13 cellular contexts compared by ENCODE assay signal in genomic region chr21:34973685-34974084, GRCh38.
DNase-seq lines count a peak whose midpoint lies in the region; ATAC-seq and TF ChIP-seq lines count a peak whose summit lies in the region.
"Had no signal": no experiment of that assay in that cellular context is flagged by ENCODE, and none has a peak within 500 bp of the region (broad histone marks: within the 10 kb centered on the region; RNA-seq: fewer than 3 reads in every experiment).

No MANE protein-coding gene starts in this region.

- POLR2A ChIA-PET in activated CD8-positive, alpha-beta T cell treated with anti-CD3 and anti-CD28 coated beads, Interleukin-2, amount 10 ng/mL, durations not matched to agents 7 days and 5 days (lab: Charles Lee), result interaction anchor here (0.6 to 2.5 kb wide), 9 partner anchors 10 to 130 kb away, joined by 3 to 10 read pairs (median 6); no protein-coding TSS in a partner anchor
- POLR2A ChIA-PET in naive thymus-derived CD8-positive, alpha-beta T cell (lab: Charles Lee), result interaction anchor here (0.7 to 2.7 kb wide), 10 partner anchors 10 to 84 kb away, joined by 3 to 17 read pairs (median 4); partner anchors contain the start of gene RUNX1

- peaks cover 26% of the 10 kb centered on the region for H3K36me3 ChIP-seq in KOPT-K1 (ENCODE audit: insufficient read depth, low read length)
- H3K36me3 ChIP-seq in GM23248 (ENCODE audit: low read depth), result no peaks in the 10 kb centered on the region
- H3K36me3 ChIP-seq: neural progenitor cell had no signal

- H3K36me3 Mint-ChIP-seq in activated CD8-positive, alpha-beta memory T cell treated with anti-CD3 and anti-CD28 coated beads, Interleukin-2, amount 10 ng/mL, durations not matched to agents 7 days and 5 days, result peaks cover 41% of the 10 kb centered on the region
- peaks cover 8% of the 10 kb centered on the region for H3K36me3 Mint-ChIP-seq in activated CD8-positive, alpha-beta T cell treated with anti-CD3 and anti-CD28 coated beads, Interleukin-2, amount 10 ng/mL, durations not matched to agents 7 days and 5 days (ENCODE audit: low read depth)
- H3K36me3 Mint-ChIP-seq in naive thymus-derived CD8-positive, alpha-beta T cell, result peaks cover 0 to 13% (median 4%) of the 10 kb centered on the region in 3 donors
- H3K36me3 Mint-ChIP-seq: neural progenitor cell had no signal

- H3K79me2 ChIP-seq in GM23248 (ENCODE audit: insufficient read depth), result no peaks in the 10 kb centered on the region

- no peak for DNase-seq in activated CD8-positive, alpha-beta memory T cell treated with anti-CD3 and anti-CD28 coated beads, Interleukin-2, amount 10 ng/mL, durations not matched to agents 7 days and 5 days
- DNase-seq in activated CD8-positive, alpha-beta memory T cell treated with anti-CD3 and anti-CD28 coated beads for 24 hours, result no peak
- no peak for DNase-seq in activated CD8-positive, alpha-beta T cell treated with anti-CD3 and anti-CD28 coated beads, Interleukin-2, amount 10 ng/mL, durations not matched to agents 7 days and 5 days
- no peak for DNase-seq in naive thymus-derived CD8-positive, alpha-beta T cell
- DNase-seq in GM10266 (ENCODE audit: extremely low spot score) (no peak), AG08396 (ENCODE audit: low spot score) (no peak), GM23248 (no peak)
- DNase-seq: caudate nucleus, mesenchymal stem cell, NCI-H446, SHP77 treated with DMSO at 0.1 percent for 48 hours had no signal

- H3K4me3 ChIP-seq in GM23248, result no peak overlapping the region
- H3K4me3 ChIP-seq: neural progenitor cell had no signal

- CTCF ChIA-PET in activated CD8-positive, alpha-beta memory T cell treated with anti-CD3 and anti-CD28 coated beads, Interleukin-2, amount 10 ng/mL, durations not matched to agents 7 days and 5 days (lab: Charles Lee), result interaction anchor here (0.8 to 4.3 kb wide), 12 partner anchors 10 to 228 kb away, joined by 3 to 30 read pairs (median 5); no protein-coding TSS in a partner anchor
- CTCF ChIA-PET in activated CD8-positive, alpha-beta T cell treated with anti-CD3 and anti-CD28 coated beads, Interleukin-2, amount 10 ng/mL, durations not matched to agents 7 days and 5 days (lab: Charles Lee), result interaction anchor here (0.7 to 3.5 kb wide), 15 partner anchors 10 to 89 kb away, joined by 3 to 19 read pairs (median 4); no protein-coding TSS in a partner anchor

- no peak overlapping the region for H2AFZ ChIP-seq in GM23248
- H2AFZ ChIP-seq: neural progenitor cell had no signal

- H3K9ac ChIP-seq in GM23248, result no peak overlapping the region
- H3K9ac ChIP-seq: neural progenitor cell had no signal

- peaks cover 73% of the 10 kb centered on the region for H3K4me1 Mint-ChIP-seq in activated CD8-positive, alpha-beta memory T cell treated with anti-CD3 and anti-CD28 coated beads, Interleukin-2, amount 10 ng/mL, durations not matched to agents 7 days and 5 days
- peaks cover 50% of the 10 kb centered on the region for H3K4me1 Mint-ChIP-seq in activated CD8-positive, alpha-beta T cell treated with anti-CD3 and anti-CD28 coated beads, Interleukin-2, amount 10 ng/mL, durations not matched to agents 7 days and 5 days (ENCODE audit: low read depth)
- H3K4me1 Mint-ChIP-seq in naive thymus-derived CD8-positive, alpha-beta T cell, result peaks cover 45 to 83% (median 82%) of the 10 kb centered on the region in 4 donors
- H3K4me1 Mint-ChIP-seq: neural progenitor cell had no signal

- peak overlapping the region; percentile 59 for H3K27ac ChIP-seq in KOPT-K1 (ENCODE audit: low read depth, low read length, poor library complexity, severe bottlenecking)
- H3K27ac ChIP-seq in GM23248, result no peak overlapping the region
- H3K27ac ChIP-seq: neural progenitor cell had no signal

- H4K20me1 ChIP-seq in GM23248 (ENCODE audit: insufficient read depth), result no peaks in the 10 kb centered on the region

- no peaks in the 10 kb centered on the region for H3K9me3 Mint-ChIP-seq in activated CD8-positive, alpha-beta memory T cell treated with anti-CD3 and anti-CD28 coated beads, Interleukin-2, amount 10 ng/mL, durations not matched to agents 7 days and 5 days (ENCODE audit: low read depth)
- no peaks in the 10 kb centered on the region for H3K9me3 Mint-ChIP-seq in activated CD8-positive, alpha-beta T cell treated with anti-CD3 and anti-CD28 coated beads, Interleukin-2, amount 10 ng/mL, durations not matched to agents 7 days and 5 days (ENCODE audit: insufficient read depth)
- H3K9me3 Mint-ChIP-seq in naive thymus-derived CD8-positive, alpha-beta T cell, result no peaks in the 10 kb centered on the region
- H3K9me3 Mint-ChIP-seq: neural progenitor cell had no signal

- no peaks in the 10 kb centered on the region for H3K9me2 ChIP-seq in GM23248 (ENCODE audit: insufficient read depth)

- H3K27me3 ChIP-seq in GM23248 (replicated peaks; ENCODE audit: insufficient read depth), result no peaks in the 10 kb centered on the region
- H3K27me3 ChIP-seq: neural progenitor cell had no signal

- in situ Hi-C loops in GM23248 (cut with MboI), result no loop called here

- WGBS in GM23248 (ENCODE audit: low coverage in 1 of 2, low lambda C conversion rate in 2 of 2, missing lambda C conversion rate in 2 of 2), 2 experiments, result 92 to 97% methylated on average over 3 of the region's 3 CpGs

- H3K4me1 ChIP-seq in GM23248 (ENCODE audit: insufficient read depth), result no peaks in the 10 kb centered on the region
- H3K4me1 ChIP-seq: neural progenitor cell had no signal

- peaks cover 20% of the 10 kb centered on the region for H3K27me3 Mint-ChIP-seq in activated CD8-positive, alpha-beta memory T cell treated with anti-CD3 and anti-CD28 coated beads, Interleukin-2, amount 10 ng/mL, durations not matched to agents 7 days and 5 days
- peaks cover 57% of the 10 kb centered on the region for H3K27me3 Mint-ChIP-seq in activated CD8-positive, alpha-beta T cell treated with anti-CD3 and anti-CD28 coated beads, Interleukin-2, amount 10 ng/mL, durations not matched to agents 7 days and 5 days (ENCODE audit: low read depth)
- H3K27me3 Mint-ChIP-seq in naive thymus-derived CD8-positive, alpha-beta T cell, result no peaks in the 10 kb centered on the region

- H3F3A ChIP-seq in GM23248 (ENCODE audit: insufficient read depth), result no peaks in the 10 kb centered on the region

- H3K9me3 ChIP-seq in KOPT-K1 (ENCODE audit: insufficient read depth, low read length, poor library complexity, severe bottlenecking) (no peaks in the 10 kb centered on the region), GM23248 (ENCODE audit: low read depth) (no peaks in the 10 kb centered on the region)

- peak overlapping the region; percentile 82 for H3K27ac Mint-ChIP-seq in activated CD8-positive, alpha-beta memory T cell treated with anti-CD3 and anti-CD28 coated beads, Interleukin-2, amount 10 ng/mL, durations not matched to agents 7 days and 5 days
- H3K27ac Mint-ChIP-seq in activated CD8-positive, alpha-beta T cell treated with anti-CD3 and anti-CD28 coated beads, Interleukin-2, amount 10 ng/mL, durations not matched to agents 7 days and 5 days, result peak overlapping the region; percentile 77
- peak overlapping the region; percentile 82 to 97 (median 91) for H3K27ac Mint-ChIP-seq in naive thymus-derived CD8-positive, alpha-beta T cell
- H3K27ac Mint-ChIP-seq: neural progenitor cell had no signal

- TF ChIP-seq CTCF in GM10266 (IDR thresholded peaks at IDR 0.05; ENCODE audit: control insufficient read depth, insufficient read depth, low read depth, missing control alignments), result no peak

- H3K4me3 Mint-ChIP-seq in activated CD8-positive, alpha-beta memory T cell treated with anti-CD3 and anti-CD28 coated beads, Interleukin-2, amount 10 ng/mL, durations not matched to agents 7 days and 5 days, result peak overlapping the region; percentile 57
- H3K4me3 Mint-ChIP-seq in activated CD8-positive, alpha-beta T cell treated with anti-CD3 and anti-CD28 coated beads, Interleukin-2, amount 10 ng/mL, durations not matched to agents 7 days and 5 days, result peak overlapping the region; percentile 38
- H3K4me3 Mint-ChIP-seq in naive thymus-derived CD8-positive, alpha-beta T cell, result peak overlapping the region; percentile 71 to 95 (median 85)
- H3K4me3 Mint-ChIP-seq: neural progenitor cell had no signal

- H3K4me2 ChIP-seq in GM23248 (ENCODE audit: unreplicated experiment), result no peak overlapping the region
- H3K4me2 ChIP-seq: neural progenitor cell had no signal

- ATAC-seq in activated CD8-positive, alpha-beta memory T cell treated with anti-CD3 and anti-CD28 coated beads, Interleukin-2, amount 10 ng/mL, durations not matched to agents 7 days and 5 days, result no peak
- ATAC-seq in activated CD8-positive, alpha-beta T cell treated with anti-CD3 and anti-CD28 coated beads, Interleukin-2, amount 10 ng/mL, durations not matched to agents 7 days and 5 days, result no peak
- no peak for ATAC-seq in naive thymus-derived CD8-positive, alpha-beta T cell
